9 cellular contexts compared by ENCODE assay signal in genomic region chr5:151085517-151086031, GRCh38. TPM values are rescaled to one million over a fixed set of nuclear protein-coding genes. Genes with fewer than 3 reads are reported as not detected.
A peak's percentile ranks its signal among the peaks of the same experiment; 100 is the strongest.
DNase-seq lines count a peak whose midpoint lies in the region; ATAC-seq, FAIRE-seq and TF ChIP-seq lines count a peak whose summit lies in the region.
"Had no signal": no experiment of that assay in that cellular context is flagged by ENCODE, and none has a peak within 500 bp of the region (broad histone marks: within the 10 kb centered on the region; RNA-seq: fewer than 3 reads in every experiment).

No MANE protein-coding gene starts in this region.

- H3K36me3 Mint-ChIP-seq in natural killer cell treated with Interleukin-12 subunit alpha and Interleukin-12 subunit beta and Interleukin-15 and Interleukin-18, amount 100 ng/mL, for 72 hours, result no peaks in the 10 kb centered on the region

- H3K4me3 Mint-ChIP-seq in natural killer cell treated with Interleukin-12 subunit alpha and Interleukin-12 subunit beta and Interleukin-15 and Interleukin-18, amount 100 ng/mL, for 72 hours, result peak overlapping the region; percentile 90

- no peak for TF ChIP-seq CTCF in D721Med (IDR thresholded peaks at IDR 0.05; ENCODE audit: insufficient read depth, missing control alignments)

- ATAC-seq in natural killer cell treated with Interleukin-12 subunit alpha and Interleukin-12 subunit beta and Interleukin-15 and Interleukin-18, amount 100 ng/mL, for 72 hours, result no peak
- ATAC-seq in HG02973 (IDR thresholded peaks at IDR 0.05; ENCODE audit: unreplicated experiment), result no peak
- ATAC-seq: HCT116 had no signal

- H3K9me3 Mint-ChIP-seq in natural killer cell treated with Interleukin-12 subunit alpha and Interleukin-12 subunit beta and Interleukin-15 and Interleukin-18, amount 100 ng/mL, for 72 hours, result no peaks in the 10 kb centered on the region

- peak overlapping the region; percentile 63 to 86 for H3K27ac Mint-ChIP-seq in natural killer cell treated with Interleukin-12 subunit alpha and Interleukin-12 subunit beta and Interleukin-15 and Interleukin-18, amount 100 ng/mL, for 72 hours

- FAIRE-seq in RCC 7860 (lab: Jason Lieb, UNC), result peak; percentile 48
- no peak for FAIRE-seq in D721Med (lab: Jason Lieb, UNC)

- DNase-seq in EL (peak; percentile 53), RCC 7860 (ENCODE audit: low spot score) (peak; percentile 81), D721Med (ENCODE audit: insufficient read length, low spot score) (no peak), Ammon's horn (ENCODE audit: low spot score) (no peak), NCI-H128 (lab: John Stamatoyannopoulos, UW; ENCODE audit: unreplicated experiment) (no peak)
- DNase-seq in central memory CD4-positive, alpha-beta T cell, result peak; percentile 64
- no peak for DNase-seq in natural killer cell treated with Interleukin-12 subunit alpha and Interleukin-12 subunit beta and Interleukin-15 and Interleukin-18, amount 100 ng/mL, for 72 hours (ENCODE audit: low spot score)

- H3K4me1 Mint-ChIP-seq in natural killer cell treated with Interleukin-12 subunit alpha and Interleukin-12 subunit beta and Interleukin-15 and Interleukin-18, amount 100 ng/mL, for 72 hours (ENCODE audit: low read depth in 2 of 2), result peaks cover 45 to 48% of the 10 kb centered on the region in 2 donors

- no peaks in the 10 kb centered on the region for H3K27me3 Mint-ChIP-seq in natural killer cell treated with Interleukin-12 subunit alpha and Interleukin-12 subunit beta and Interleukin-15 and Interleukin-18, amount 100 ng/mL, for 72 hours

RNA-seq across cellular contexts. Expression of gene TNIP1, which starts 4.7 kb away (rescaled TPM):
- total RNA-seq in natural killer cell treated with Interleukin-12 subunit alpha and Interleukin-12 subunit beta and Interleukin-15 and Interleukin-18, amount 100 ng/mL, for 72 hours, result 100 to 1,000 TPM; 154 to 260 TPM

Comparison
In these comparisons a context has a peak if more than half of its experiments do, and no peak if none do; other contexts are left out.
1. DNase-seq: peak in EL (single experiment), RCC 7860 (single experiment) and central memory CD4-positive, alpha-beta T cell (single experiment); none in natural killer cell treated with Interleukin-12 subunit alpha and Interleukin-12 subunit beta and Interleukin-15 and Interleukin-18, amount 100 ng/mL, for 72 hours (single experiment), D721Med (single experiment), Ammon's horn (single experiment) and NCI-H128 (single experiment).